In genomic region chr5:60699549-60700346, GRCh38 we compare ENCODE assay signal across 1 cellular context.
TF ChIP-seq lines count a peak whose summit lies in the region.

TSS of gene DEPDC1B (minus strand) at chr5:60700166. CDS start at chr5:60700093, 73 bp downstream.

TF ChIP-seq in GM12878, 131 proteins besides CTCF, POLR2A, EP300 and RAD21 (continued from another document and continues in another):
- peak; percentile 78 for TF ChIP-seq ELK1 (IDR thresholded peaks at IDR 0.05; ENCODE audit: low read depth, low read length)
- no peak for TF ChIP-seq ZNF622 (IDR thresholded peaks at IDR 0.05)
- no peak for TF ChIP-seq NR2C1 (IDR thresholded peaks at IDR 0.05)
- TF ChIP-seq RBBP5 (conservative IDR thresholded peaks at IDR 0.05), result no peak
- TF ChIP-seq PML (IDR thresholded peaks at IDR 0.05; ENCODE audit: low read length), result no peak
- no peak for TF ChIP-seq ZNF384 (IDR thresholded peaks at IDR 0.05; ENCODE audit: borderline replicate concordance, low read depth, low read length)
- no peak for TF ChIP-seq RELB (IDR thresholded peaks at IDR 0.05; ENCODE audit: low read depth)
- no peak for TF ChIP-seq YBX1 (IDR thresholded peaks at IDR 0.05)
- peak; percentile 42 for TF ChIP-seq RELA (IDR thresholded peaks at IDR 0.05; ENCODE audit: borderline replicate concordance, partially characterized antibody)
- no peak for TF ChIP-seq PAX8 (IDR thresholded peaks at IDR 0.05)
- TF ChIP-seq, protein P1, sequence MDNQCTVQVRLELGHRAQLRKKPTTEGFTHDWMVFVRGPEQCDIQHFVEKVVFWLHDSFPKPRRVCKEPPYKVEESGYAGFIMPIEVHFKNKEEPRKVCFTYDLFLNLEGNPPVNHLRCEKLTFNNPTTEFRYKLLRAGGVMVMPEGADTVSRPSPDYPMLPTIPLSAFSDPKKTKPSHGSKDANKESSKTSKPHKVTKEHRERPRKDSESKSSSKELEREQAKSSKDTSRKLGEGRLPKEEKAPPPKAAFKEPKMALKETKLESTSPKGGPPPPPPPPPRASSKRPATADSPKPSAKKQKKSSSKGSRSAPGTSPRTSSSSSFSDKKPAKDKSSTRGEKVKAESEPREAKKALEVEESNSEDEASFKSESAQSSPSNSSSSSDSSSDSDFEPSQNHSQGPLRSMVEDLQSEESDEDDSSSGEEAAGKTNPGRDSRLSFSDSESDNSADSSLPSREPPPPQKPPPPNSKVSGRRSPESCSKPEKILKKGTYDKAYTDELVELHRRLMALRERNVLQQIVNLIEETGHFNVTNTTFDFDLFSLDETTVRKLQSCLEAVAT (IDR thresholded peaks at IDR 0.05), result 0 out of 2 replicates have a peak, but pooled peaks have one; percentile 26
- no peak for TF ChIP-seq STAT3 (IDR thresholded peaks at IDR 0.05; ENCODE audit: low read depth, low read length)
- TF ChIP-seq FOS (IDR thresholded peaks at IDR 0.05; ENCODE audit: borderline replicate concordance, extremely low read depth, insufficient read length), result no peak
- TF ChIP-seq STAT1 (conservative IDR thresholded peaks at IDR 0.05), result no peak
- TF ChIP-seq ZNF592 (IDR thresholded peaks at IDR 0.05), result no peak
- no peak for TF ChIP-seq HDGF (IDR thresholded peaks at IDR 0.05)
- peak in 1 of 2 experiments; percentile 38; a peak in 1 of 3 replicates for TF ChIP-seq EGR1 (IDR thresholded peaks at IDR 0.05; ENCODE audit: borderline replicate concordance in 1 of 2, low read depth in 2 of 2, low read length in 2 of 2)
- TF ChIP-seq FOXK2 (IDR thresholded peaks at IDR 0.05), result no peak
- no peak for TF ChIP-seq HDAC6 (IDR thresholded peaks at IDR 0.05; ENCODE audit: unreplicated experiment)
- no peak for TF ChIP-seq JUNB (IDR thresholded peaks at IDR 0.05)
- TF ChIP-seq MEF2B (IDR thresholded peaks at IDR 0.05; ENCODE audit: partially characterized antibody, poor library complexity, severe bottlenecking), result no peak
- peak; percentile 23; the same call in 1 of the 2 replicates for TF ChIP-seq MTA2 (IDR thresholded peaks at IDR 0.05; ENCODE audit: low read depth)
- TF ChIP-seq BCL11A (IDR thresholded peaks at IDR 0.05; ENCODE audit: low read depth, low read length), result no peak
- TF ChIP-seq IRF5 (IDR thresholded peaks at IDR 0.05; ENCODE audit: borderline replicate concordance), result no peak
- TF ChIP-seq MXI1 (IDR thresholded peaks at IDR 0.05; ENCODE audit: low read depth, low read length), result peak; percentile 43; the same call in 1 of the 2 replicates
- TF ChIP-seq, protein P2, sequence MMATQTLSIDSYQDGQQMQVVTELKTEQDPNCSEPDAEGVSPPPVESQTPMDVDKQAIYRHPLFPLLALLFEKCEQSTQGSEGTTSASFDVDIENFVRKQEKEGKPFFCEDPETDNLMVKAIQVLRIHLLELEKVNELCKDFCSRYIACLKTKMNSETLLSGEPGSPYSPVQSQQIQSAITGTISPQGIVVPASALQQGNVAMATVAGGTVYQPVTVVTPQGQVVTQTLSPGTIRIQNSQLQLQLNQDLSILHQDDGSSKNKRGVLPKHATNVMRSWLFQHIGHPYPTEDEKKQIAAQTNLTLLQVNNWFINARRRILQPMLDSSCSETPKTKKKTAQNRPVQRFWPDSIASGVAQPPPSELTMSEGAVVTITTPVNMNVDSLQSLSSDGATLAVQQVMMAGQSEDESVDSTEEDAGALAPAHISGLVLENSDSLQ (IDR thresholded peaks at IDR 0.05), result peak; percentile 90
- peak; percentile 97 for TF ChIP-seq NKRF (conservative IDR thresholded peaks at IDR 0.05)
- TF ChIP-seq, protein P3, sequence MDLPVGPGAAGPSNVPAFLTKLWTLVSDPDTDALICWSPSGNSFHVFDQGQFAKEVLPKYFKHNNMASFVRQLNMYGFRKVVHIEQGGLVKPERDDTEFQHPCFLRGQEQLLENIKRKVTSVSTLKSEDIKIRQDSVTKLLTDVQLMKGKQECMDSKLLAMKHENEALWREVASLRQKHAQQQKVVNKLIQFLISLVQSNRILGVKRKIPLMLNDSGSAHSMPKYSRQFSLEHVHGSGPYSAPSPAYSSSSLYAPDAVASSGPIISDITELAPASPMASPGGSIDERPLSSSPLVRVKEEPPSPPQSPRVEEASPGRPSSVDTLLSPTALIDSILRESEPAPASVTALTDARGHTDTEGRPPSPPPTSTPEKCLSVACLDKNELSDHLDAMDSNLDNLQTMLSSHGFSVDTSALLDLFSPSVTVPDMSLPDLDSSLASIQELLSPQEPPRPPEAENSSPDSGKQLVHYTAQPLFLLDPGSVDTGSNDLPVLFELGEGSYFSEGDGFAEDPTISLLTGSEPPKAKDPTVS (IDR thresholded peaks at IDR 0.05; ENCODE audit: low read depth, low read length), result no peak
- TF ChIP-seq GABPA (IDR thresholded peaks at IDR 0.05; ENCODE audit: low read depth), result peak; percentile 81
- TF ChIP-seq POLR2AphosphoS5 (IDR thresholded peaks at IDR 0.05; ENCODE audit: low read length), result peak; percentile 69
- TF ChIP-seq NBN (IDR thresholded peaks at IDR 0.05), result peak; percentile 28
- TF ChIP-seq TCF3 (IDR thresholded peaks at IDR 0.05; ENCODE audit: borderline replicate concordance, insufficient read depth, low read depth, low read length), result 0 out of 2 replicates have a peak, but pooled peaks have one; percentile 52
- no peak for TF ChIP-seq SREBF2 (IDR thresholded peaks at IDR 0.05; ENCODE audit: low read length)
- TF ChIP-seq CBX3 (IDR thresholded peaks at IDR 0.05; ENCODE audit: borderline replicate concordance, low read depth), result no peak
- no peak for TF ChIP-seq TCF7 (IDR thresholded peaks at IDR 0.05; ENCODE audit: borderline replicate concordance)
- no peak for TF ChIP-seq MYC (IDR thresholded peaks at IDR 0.05; ENCODE audit: insufficient read depth, insufficient read length, insufficient replicate concordance, low read length, severe bottlenecking)
- no peak for TF ChIP-seq SUZ12 (IDR thresholded peaks at IDR 0.05; ENCODE audit: unreplicated experiment)
- TF ChIP-seq ETV6 (conservative IDR thresholded peaks at IDR 0.05 in 1 of 2, IDR thresholded peaks at IDR 0.05 in 1 of 2; ENCODE audit: borderline replicate concordance in 1 of 2, low read depth in 1 of 2), result no peak
- TF ChIP-seq, protein P4, sequence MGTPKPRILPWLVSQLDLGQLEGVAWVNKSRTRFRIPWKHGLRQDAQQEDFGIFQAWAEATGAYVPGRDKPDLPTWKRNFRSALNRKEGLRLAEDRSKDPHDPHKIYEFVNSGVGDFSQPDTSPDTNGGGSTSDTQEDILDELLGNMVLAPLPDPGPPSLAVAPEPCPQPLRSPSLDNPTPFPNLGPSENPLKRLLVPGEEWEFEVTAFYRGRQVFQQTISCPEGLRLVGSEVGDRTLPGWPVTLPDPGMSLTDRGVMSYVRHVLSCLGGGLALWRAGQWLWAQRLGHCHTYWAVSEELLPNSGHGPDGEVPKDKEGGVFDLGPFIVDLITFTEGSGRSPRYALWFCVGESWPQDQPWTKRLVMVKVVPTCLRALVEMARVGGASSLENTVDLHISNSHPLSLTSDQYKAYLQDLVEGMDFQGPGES (IDR thresholded peaks at IDR 0.05), result no peak; the same call in 1 of the 2 replicates
- TF ChIP-seq SIX5 (IDR thresholded peaks at IDR 0.05; ENCODE audit: low read depth, low read length, severe bottlenecking), result no peak
- no peak for TF ChIP-seq MEF2A (IDR thresholded peaks at IDR 0.05; ENCODE audit: insufficient read depth, low read depth, low read length)
- TF ChIP-seq, protein P5, sequence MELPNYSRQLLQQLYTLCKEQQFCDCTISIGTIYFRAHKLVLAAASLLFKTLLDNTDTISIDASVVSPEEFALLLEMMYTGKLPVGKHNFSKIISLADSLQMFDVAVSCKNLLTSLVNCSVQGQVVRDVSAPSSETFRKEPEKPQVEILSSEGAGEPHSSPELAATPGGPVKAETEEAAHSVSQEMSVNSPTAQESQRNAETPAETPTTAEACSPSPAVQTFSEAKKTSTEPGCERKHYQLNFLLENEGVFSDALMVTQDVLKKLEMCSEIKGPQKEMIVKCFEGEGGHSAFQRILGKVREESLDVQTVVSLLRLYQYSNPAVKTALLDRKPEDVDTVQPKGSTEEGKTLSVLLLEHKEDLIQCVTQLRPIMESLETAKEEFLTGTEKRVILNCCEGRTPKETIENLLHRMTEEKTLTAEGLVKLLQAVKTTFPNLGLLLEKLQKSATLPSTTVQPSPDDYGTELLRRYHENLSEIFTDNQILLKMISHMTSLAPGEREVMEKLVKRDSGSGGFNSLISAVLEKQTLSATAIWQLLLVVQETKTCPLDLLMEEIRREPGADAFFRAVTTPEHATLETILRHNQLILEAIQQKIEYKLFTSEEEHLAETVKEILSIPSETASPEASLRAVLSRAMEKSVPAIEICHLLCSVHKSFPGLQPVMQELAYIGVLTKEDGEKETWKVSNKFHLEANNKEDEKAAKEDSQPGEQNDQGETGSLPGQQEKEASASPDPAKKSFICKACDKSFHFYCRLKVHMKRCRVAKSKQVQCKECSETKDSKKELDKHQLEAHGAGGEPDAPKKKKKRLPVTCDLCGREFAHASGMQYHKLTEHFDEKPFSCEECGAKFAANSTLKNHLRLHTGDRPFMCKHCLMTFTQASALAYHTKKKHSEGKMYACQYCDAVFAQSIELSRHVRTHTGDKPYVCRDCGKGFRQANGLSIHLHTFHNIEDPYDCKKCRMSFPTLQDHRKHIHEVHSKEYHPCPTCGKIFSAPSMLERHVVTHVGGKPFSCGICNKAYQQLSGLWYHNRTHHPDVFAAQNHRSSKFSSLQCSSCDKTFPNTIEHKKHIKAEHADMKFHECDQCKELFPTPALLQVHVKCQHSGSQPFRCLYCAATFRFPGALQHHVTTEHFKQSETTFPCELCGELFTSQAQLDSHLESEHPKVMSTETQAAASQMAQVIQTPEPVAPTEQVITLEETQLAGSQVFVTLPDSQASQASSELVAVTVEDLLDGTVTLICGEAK (IDR thresholded peaks at IDR 0.05; ENCODE audit: borderline replicate concordance), result peak; percentile 79
- TF ChIP-seq ASH2L (IDR thresholded peaks at IDR 0.05; ENCODE audit: borderline replicate concordance, low read depth), result no peak; the same call in 1 of the 2 replicates
